In the genomic region with DNA sequence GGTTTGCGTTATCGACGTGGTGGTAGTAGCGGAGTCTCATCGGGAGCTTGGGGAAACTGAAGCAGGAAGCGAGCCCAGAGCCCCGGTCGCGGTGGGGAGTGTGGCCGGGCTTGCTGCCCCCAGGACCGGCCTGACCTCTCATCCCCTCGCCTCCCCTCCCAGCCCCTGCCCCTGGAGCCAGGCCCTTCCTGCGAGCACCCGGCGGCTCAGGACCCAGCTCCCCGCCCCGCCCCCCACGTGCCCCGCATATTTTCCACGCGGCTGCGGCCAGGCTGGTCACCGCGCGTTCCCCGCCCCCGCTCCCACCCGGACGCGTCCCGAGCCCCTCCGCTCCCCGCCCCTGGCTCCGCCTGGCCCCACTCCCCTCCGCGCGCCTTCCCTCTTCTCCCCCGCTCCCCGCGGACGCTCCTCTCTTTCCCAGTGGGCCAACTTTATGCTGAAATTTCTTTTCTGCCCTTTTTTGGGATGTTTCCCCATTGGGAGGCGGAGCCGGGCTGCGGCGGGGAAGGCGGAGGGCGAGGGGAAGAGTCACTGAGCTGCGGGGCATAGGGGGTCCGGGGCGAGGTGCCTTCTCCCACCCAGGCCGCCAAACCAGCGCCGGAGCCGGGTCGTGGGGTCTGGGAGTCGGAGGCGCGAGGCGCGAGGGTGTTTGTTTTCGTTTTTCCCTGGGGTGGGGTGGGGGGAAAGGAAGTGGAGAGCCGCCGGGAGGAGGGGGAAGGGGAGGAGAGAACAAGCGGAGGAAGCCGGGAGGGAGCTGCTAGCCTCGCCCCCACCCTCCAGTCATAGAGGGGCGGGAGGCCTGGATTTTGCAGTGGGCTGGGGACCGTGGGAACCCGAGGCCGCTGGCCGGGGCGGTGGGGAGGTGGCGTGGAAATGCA, we compare ENCODE assay signal across 8 cellular contexts. TPM values are rescaled to one million over a fixed set of nuclear protein-coding genes. Genes with fewer than 3 reads are reported as not detected.
DNase-seq lines count a peak whose midpoint lies in the region; ATAC-seq and TF ChIP-seq lines count a peak whose summit lies in the region.

No MANE protein-coding gene starts in this region.

- H3K36me3 ChIP-seq in BLaER1 (peaks cover 5% of the 10 kb centered on the region), SK-N-SH (replicated peaks in 1 of 2; ENCODE audit: control insufficient read depth in 1 of 2, insufficient read depth in 2 of 2, low read length in 1 of 2) (peaks cover 6 to 7% of the 10 kb centered on the region in 2 experiments)

- ATAC-seq in left ventricle myocardium superior, result peak; percentile 68
- no peak for ATAC-seq in GM18868 (IDR thresholded peaks at IDR 0.05; ENCODE audit: unreplicated experiment)
- no peak for ATAC-seq in GM19452 (IDR thresholded peaks at IDR 0.05; ENCODE audit: unreplicated experiment)

- no peak; a peak in 1 of 4 replicates for TF ChIP-seq EP300 in SK-N-SH (IDR thresholded peaks at IDR 0.05; ENCODE audit: borderline replicate concordance in 1 of 2, low read depth in 1 of 2, low read length in 1 of 2)

- CTCF ChIA-PET in SK-N-SH (lab: Yijun Ruan, JAX), result interaction anchor here (0.8 to 2.7 kb wide), 13 partner anchors 15 to 83 kb away, joined by 3 to 21 read pairs (median 3); a partner anchor contains a TSS

- WGBS in SK-N-SH (ENCODE audit: low lambda C conversion rate), result 1% methylated on average over 40 of the region's 73 CpGs

- H3K4me2 ChIP-seq in BLaER1 (peak overlapping the region; percentile 93), SK-N-SH (peak overlapping the region; percentile 91)

- H3F3A ChIP-seq in SK-N-SH (replicated peaks; ENCODE audit: insufficient read depth), result peaks cover 56% of the 10 kb centered on the region

- TF ChIP-seq RAD21 in SK-N-SH (IDR thresholded peaks at IDR 0.05; ENCODE audit: low read length), result no peak

- peak overlapping the region; percentile 84 for H2AFZ ChIP-seq in SK-N-SH (ENCODE audit: low read depth)

- H3K27ac ChIP-seq in BLaER1, result peak overlapping the region; percentile 81
- H3K27ac ChIP-seq in SK-N-SH (ENCODE audit: low read depth in 2 of 2, low read length in 1 of 2), result peak overlapping the region; percentile 93 to 96

- in situ Hi-C loops in astrocyte of the cerebellum (cut with HindIII; ENCODE audit: low sequenced_read_pairs), result loop anchor here (5.0 kb wide), 1 partner anchor 37 kb away; no protein-coding TSS in a partner anchor

- H3K79me2 ChIP-seq in SK-N-SH (ENCODE audit: insufficient read depth), result peaks cover 44% of the 10 kb centered on the region

- intact Hi-C loops in left ventricle myocardium superior (cut with micrococcal nuclease), result no loop called here
- intact Hi-C loops in posterior cingulate gyrus (cut with DNase I), result loop anchor here (5.0 kb wide), 1 partner anchor 37 kb away; no protein-coding TSS in a partner anchor

- H3K9me3 ChIP-seq in BLaER1 (no peaks in the 10 kb centered on the region), SK-N-SH (no peaks in the 10 kb centered on the region)

- peak overlapping the region; percentile 79 for H3K9ac ChIP-seq in BLaER1
- peak overlapping the region; percentile 95 for H3K9ac ChIP-seq in SK-N-SH

- DNase-seq in HCEC 1CT (peak; percentile 80), SK-N-SH (peak; percentile 90), astrocyte of the cerebellum (ENCODE audit: low read depth) (no peak), left ventricle myocardium superior (peak; percentile 90), posterior cingulate gyrus (peak in 8 of 10 donors; percentile 30 to 89 (median 42))

- H4K20me1 ChIP-seq in BLaER1 (no peaks in the 10 kb centered on the region), SK-N-SH (ENCODE audit: insufficient read depth) (peaks cover 35% of the 10 kb centered on the region)

- POLR2A ChIA-PET in SK-N-SH (lab: Yijun Ruan, JAX), result interaction anchor here (0.6 to 1.7 kb wide), 8 partner anchors 11 to 271 kb away, joined by 3 to 10 read pairs (median 4); a partner anchor contains a TSS

- no peaks in the 10 kb centered on the region for H3K9me2 ChIP-seq in SK-N-SH

- H3K4me3 ChIP-seq in BLaER1, result peak overlapping the region; percentile 73
- peak overlapping the region; percentile 62 to 73 for H3K4me3 ChIP-seq in SK-N-SH (ENCODE audit: low read depth in 2 of 2, low read length in 1 of 2)
- peak overlapping the region; percentile 85 for H3K4me3 ChIP-seq in astrocyte of the cerebellum (ENCODE audit: low read depth, low read length)

- peaks cover 48% of the 10 kb centered on the region for H3K4me1 ChIP-seq in BLaER1
- H3K4me1 ChIP-seq in SK-N-SH (ENCODE audit: control insufficient read depth in 1 of 2, insufficient read depth in 2 of 2, low read depth in 1 of 2, low read length in 1 of 2), result peaks cover 19 to 34% of the 10 kb centered on the region in 2 experiments; a peak in 3 of 4 replicates

- H3K27me3 ChIP-seq in BLaER1 (no peaks in the 10 kb centered on the region), SK-N-SH (ENCODE audit: insufficient read depth) (no peaks in the 10 kb centered on the region)

- TF ChIP-seq CTCF in SK-N-SH (IDR thresholded peaks at IDR 0.05) (no peak), astrocyte of the cerebellum (IDR thresholded peaks at IDR 0.05; ENCODE audit: low read depth, low read length, missing control alignments) (no peak)

TF ChIP-seq in SK-N-SH, 30 proteins besides CTCF, POLR2A, EP300 and RAD21:
- TF ChIP-seq POLR2AphosphoS5 (IDR thresholded peaks at IDR 0.05; ENCODE audit: low read depth, low read length), result 0 out of 2 replicates have a peak, but pooled peaks have one; percentile 33
- peak; percentile 23 for TF ChIP-seq MXI1 (IDR thresholded peaks at IDR 0.05; ENCODE audit: low read depth, low read length)
- TF ChIP-seq, protein P1, sequence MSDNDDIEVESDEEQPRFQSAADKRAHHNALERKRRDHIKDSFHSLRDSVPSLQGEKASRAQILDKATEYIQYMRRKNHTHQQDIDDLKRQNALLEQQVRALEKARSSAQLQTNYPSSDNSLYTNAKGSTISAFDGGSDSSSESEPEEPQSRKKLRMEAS (IDR thresholded peaks at IDR 0.05; ENCODE audit: low read depth), result peak; percentile 51; the same call in 1 of the 2 replicates
- TF ChIP-seq TAF1 (IDR thresholded peaks at IDR 0.05; ENCODE audit: borderline replicate concordance, low read depth, low read length), result peak; percentile 9; the same call in 1 of the 2 replicates
- TF ChIP-seq YY1 (IDR thresholded peaks at IDR 0.05; ENCODE audit: low read depth), result no peak

RNA-seq across cellular contexts. Expression of a gene that starts 1.0 kb away (rescaled TPM):
- polyA plus RNA-seq in SK-N-SH (2012; rRNA removed), result 589 and 620 TPM in 2 replicates
- polyA plus RNA-seq in SK-N-SH (2012; cell fraction: cytosol; rRNA removed), result 525 and 639 TPM in 2 replicates
- 1,146 and 1,394 TPM in 2 replicates for polyA plus RNA-seq in SK-N-SH (2012; cell fraction: nucleus; rRNA removed)
- total RNA-seq in left ventricle myocardium superior, result 1,217 TPM

RNA-seq across cellular contexts. Expression of a gene that starts 17.0 kb away (rescaled TPM):
- 0.99 and 1.4 TPM in 2 replicates for polyA plus RNA-seq in SK-N-SH (2012; rRNA removed)
- polyA plus RNA-seq in SK-N-SH (2012; cell fraction: cytosol; rRNA removed), result 0.50 and 1.1 TPM in 2 replicates
- polyA plus RNA-seq in SK-N-SH (2012; cell fraction: nucleus; rRNA removed), result 0.95 and 1.0 TPM in 2 replicates
- 0.64 TPM for total RNA-seq in left ventricle myocardium superior

RNA-seq across cellular contexts. Expression of a gene that starts 25.7 kb away (rescaled TPM):
- 4.9 and 5.2 TPM in 2 replicates for polyA plus RNA-seq in SK-N-SH (2012; rRNA removed)
- 1.9 and 2.5 TPM in 2 replicates for polyA plus RNA-seq in SK-N-SH (2012; cell fraction: cytosol; rRNA removed)
- polyA plus RNA-seq in SK-N-SH (2012; cell fraction: nucleus; rRNA removed), result 18.4 and 21.3 TPM in 2 replicates
- 0.45 TPM for total RNA-seq in left ventricle myocardium superior

RNA-seq across cellular contexts. Expression of a gene that starts 32.6 kb away (rescaled TPM):
- polyA plus RNA-seq in SK-N-SH (2012; rRNA removed), result 20.9 and 22.0 TPM in 2 replicates
- polyA plus RNA-seq in SK-N-SH (2012; cell fraction: cytosol; rRNA removed), result 18.4 and 19.9 TPM in 2 replicates
- 23.6 and 25.8 TPM in 2 replicates for polyA plus RNA-seq in SK-N-SH (2012; cell fraction: nucleus; rRNA removed)
- total RNA-seq in left ventricle myocardium superior, result 45.6 TPM

RNA-seq across cellular contexts. Expression of a gene that starts 32.9 kb away (rescaled TPM):
- polyA plus RNA-seq in SK-N-SH (2012; rRNA removed), result 64.9 and 157 TPM in 2 replicates
- polyA plus RNA-seq in SK-N-SH (2012; cell fraction: cytosol; rRNA removed), result not detected in 2 replicates
- 125 TPM in 1 of 2 replicates, not detected in the other for polyA plus RNA-seq in SK-N-SH (2012; cell fraction: nucleus; rRNA removed)
- 16,495 TPM for total RNA-seq in left ventricle myocardium superior
